ENCODE assay signal across 1 cellular context in the genomic region with DNA sequence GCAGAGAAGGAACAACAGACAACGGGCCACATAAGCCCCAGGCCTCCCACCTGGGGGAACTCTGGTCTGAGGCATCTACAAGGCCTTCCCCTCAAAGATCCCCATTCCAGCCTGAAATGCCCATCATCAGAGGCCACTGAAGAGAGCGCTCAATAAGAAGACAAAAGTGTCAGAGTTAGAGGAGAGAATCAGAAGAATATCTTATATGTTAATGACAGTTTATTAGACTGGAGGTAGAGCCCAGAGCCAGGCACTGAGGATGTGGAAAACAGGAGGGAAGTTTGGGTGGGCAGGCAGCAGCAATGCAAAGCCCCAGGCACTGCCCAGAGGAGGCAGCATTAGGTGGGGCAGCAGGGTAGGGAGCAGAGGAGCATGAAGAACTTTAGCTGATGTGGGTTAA.
TF ChIP-seq lines count a peak whose summit lies in the region.

No MANE protein-coding gene starts in this region.

TF ChIP-seq in IMR-90, 13 proteins besides CTCF, POLR2A, EP300 and RAD21:
- TF ChIP-seq, protein P1, sequence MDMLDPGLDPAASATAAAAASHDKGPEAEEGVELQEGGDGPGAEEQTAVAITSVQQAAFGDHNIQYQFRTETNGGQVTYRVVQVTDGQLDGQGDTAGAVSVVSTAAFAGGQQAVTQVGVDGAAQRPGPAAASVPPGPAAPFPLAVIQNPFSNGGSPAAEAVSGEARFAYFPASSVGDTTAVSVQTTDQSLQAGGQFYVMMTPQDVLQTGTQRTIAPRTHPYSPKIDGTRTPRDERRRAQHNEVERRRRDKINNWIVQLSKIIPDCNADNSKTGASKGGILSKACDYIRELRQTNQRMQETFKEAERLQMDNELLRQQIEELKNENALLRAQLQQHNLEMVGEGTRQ (IDR thresholded peaks at IDR 0.05; ENCODE audit: low read depth, low read length): no peak
- TF ChIP-seq RCOR1 (IDR thresholded peaks at IDR 0.05; ENCODE audit: insufficient replicate concordance, low read length) (no peak), MAZ (IDR thresholded peaks at IDR 0.05; ENCODE audit: borderline replicate concordance, low read depth, low read length) (no peak), FOS (IDR thresholded peaks at IDR 0.05; ENCODE audit: low read depth, low read length) (no peak), BHLHE40 (IDR thresholded peaks at IDR 0.05; ENCODE audit: low read depth, low read length) (no peak), CEBPB (IDR thresholded peaks at IDR 0.05; ENCODE audit: low read depth, low read length) (no peak), MAFK (IDR thresholded peaks at IDR 0.05; ENCODE audit: low read depth, low read length) (no peak), SMC3 (IDR thresholded peaks at IDR 0.05; ENCODE audit: low read depth, low read length) (no peak), MXI1 (IDR thresholded peaks at IDR 0.05; ENCODE audit: borderline replicate concordance, low read depth, low read length) (no peak), NFE2L2 (IDR thresholded peaks at IDR 0.05; ENCODE audit: low read depth, low read length) (no peak), RFX5 (IDR thresholded peaks at IDR 0.05; ENCODE audit: low read depth, low read length) (no peak)
- TF ChIP-seq, protein P2, sequence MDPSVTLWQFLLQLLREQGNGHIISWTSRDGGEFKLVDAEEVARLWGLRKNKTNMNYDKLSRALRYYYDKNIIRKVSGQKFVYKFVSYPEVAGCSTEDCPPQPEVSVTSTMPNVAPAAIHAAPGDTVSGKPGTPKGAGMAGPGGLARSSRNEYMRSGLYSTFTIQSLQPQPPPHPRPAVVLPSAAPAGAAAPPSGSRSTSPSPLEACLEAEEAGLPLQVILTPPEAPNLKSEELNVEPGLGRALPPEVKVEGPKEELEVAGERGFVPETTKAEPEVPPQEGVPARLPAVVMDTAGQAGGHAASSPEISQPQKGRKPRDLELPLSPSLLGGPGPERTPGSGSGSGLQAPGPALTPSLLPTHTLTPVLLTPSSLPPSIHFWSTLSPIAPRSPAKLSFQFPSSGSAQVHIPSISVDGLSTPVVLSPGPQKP (IDR thresholded peaks at IDR 0.05; ENCODE audit: borderline replicate concordance, low read depth, low read length): no peak
